ENCODE assay signal across 8 cellular contexts in genomic region chr2:55617160-55618024, GRCh38. TPM values are rescaled to one million over a fixed set of nuclear protein-coding genes. Genes with fewer than 3 reads are reported as not detected.
A peak's percentile ranks its signal among the peaks of the same experiment; 100 is the strongest.
DNase-seq lines count a peak whose midpoint lies in the region; ATAC-seq and TF ChIP-seq lines count a peak whose summit lies in the region.

Gene PPP4R3B (minus strand): TSS chr2:55617622. CDS start chr2:55617285, 337 bp downstream.

- H2AFZ ChIP-seq in GM23248 = peak within 1 kb of the TSS; percentile 95

- in situ Hi-C loops in GM23248 (cut with MboI) = no loop called here

- H3K9me3 Mint-ChIP-seq in activated T-helper 1 cell treated with anti-CD3 and anti-CD28 coated beads, Interleukin-12 subunit alpha, Interleukin-12 subunit beta, Interleukin-2, Interleukin-4 antibody, amounts not matched to agents 30 ng/mL and 10 ng/mL and 1 ng/mL, durations not matched to agents 14 hours and 24 hours and 36 hours = no peaks in the 10 kb centered on the region
- H3K9me3 Mint-ChIP-seq in naive thymus-derived CD8-positive, alpha-beta T cell = no peaks in the 10 kb centered on the region

- no peaks in the 10 kb centered on the region for H3K9me2 ChIP-seq in GM23248 (ENCODE audit: insufficient read depth)

- H3K27me3 Mint-ChIP-seq in activated T-helper 1 cell treated with anti-CD3 and anti-CD28 coated beads, Interleukin-12 subunit alpha, Interleukin-12 subunit beta, Interleukin-2, Interleukin-4 antibody, amounts not matched to agents 30 ng/mL and 10 ng/mL and 1 ng/mL, durations not matched to agents 14 hours and 24 hours and 36 hours (ENCODE audit: insufficient read depth) = no peaks in the 10 kb centered on the region
- H3K27me3 Mint-ChIP-seq in naive thymus-derived CD8-positive, alpha-beta T cell = no peaks in the 10 kb centered on the region

- H3K36me3 ChIP-seq in GM23248 (ENCODE audit: low read depth) = peaks cover 27% of the 10 kb centered on the region

- H3K27ac Mint-ChIP-seq in activated T-helper 1 cell treated with anti-CD3 and anti-CD28 coated beads, Interleukin-12 subunit alpha, Interleukin-12 subunit beta, Interleukin-2, Interleukin-4 antibody, amounts not matched to agents 30 ng/mL and 10 ng/mL and 1 ng/mL, durations not matched to agents 14 hours and 24 hours and 36 hours = no peak within 1 kb of the TSS
- no peak within 1 kb of the TSS for H3K27ac Mint-ChIP-seq in naive thymus-derived CD8-positive, alpha-beta T cell

- peak; percentile 83 to 86 for ATAC-seq in naive thymus-derived CD8-positive, alpha-beta T cell

- no peak within 1 kb of the TSS for H3K4me3 Mint-ChIP-seq in activated T-helper 1 cell treated with anti-CD3 and anti-CD28 coated beads, Interleukin-12 subunit alpha, Interleukin-12 subunit beta, Interleukin-2, Interleukin-4 antibody, amounts not matched to agents 30 ng/mL and 10 ng/mL and 1 ng/mL, durations not matched to agents 14 hours and 24 hours and 36 hours
- no peak within 1 kb of the TSS for H3K4me3 Mint-ChIP-seq in naive thymus-derived CD8-positive, alpha-beta T cell

- H3K4me3 ChIP-seq in GM23248 = peak within 1 kb of the TSS; percentile 99
- H3K4me3 ChIP-seq in fibroblast of mammary gland (ENCODE audit: control insufficient read depth, low read depth, low read length) = peak within 1 kb of the TSS; percentile 98

- intact Hi-C loops in activated T-helper 1 cell treated with anti-CD3 and anti-CD28 coated beads, Interleukin-12 subunit alpha, Interleukin-12 subunit beta, Interleukin-2, Interleukin-4 antibody, amounts not matched to agents 30 ng/mL and 10 ng/mL and 1 ng/mL, durations not matched to agents 14 hours and 24 hours and 36 hours (cut with micrococcal nuclease) = loop anchor here (1.0 to 10.0 kb wide), 14 partner anchors 26 to 1850 kb away; partner anchors contain the start of genes ACYP2, CCDC88A, CFAP36 and CHAC2

- H3K27ac ChIP-seq in GM23248 = peak within 1 kb of the TSS; percentile 90

- H3K4me1 ChIP-seq in GM23248 (ENCODE audit: insufficient read depth) = peaks cover 27% of the 10 kb centered on the region

- peak within 1 kb of the TSS; percentile 96 for H3K9ac ChIP-seq in GM23248

- POLR2A ChIA-PET in naive thymus-derived CD8-positive, alpha-beta T cell (lab: Charles Lee) = interaction anchor here (0.7 to 4.6 kb wide), 28 partner anchors 8 to 1623 kb away, joined by 3 to 75 read pairs (median 4); partner anchors contain the start of genes CCDC88A, CFAP36, CLHC1 and MTIF2

- H3K27me3 ChIP-seq in GM23248 (replicated peaks; ENCODE audit: insufficient read depth) = no peaks in the 10 kb centered on the region

- H4K20me1 ChIP-seq in GM23248 (ENCODE audit: insufficient read depth) = no peaks in the 10 kb centered on the region

- TF ChIP-seq CTCF in fibroblast of mammary gland (conservative IDR thresholded peaks at IDR 0.05; ENCODE audit: control insufficient read depth, insufficient read depth, low read depth, low read length) = peak; percentile 15

- H3K36me3 Mint-ChIP-seq in activated T-helper 1 cell treated with anti-CD3 and anti-CD28 coated beads, Interleukin-12 subunit alpha, Interleukin-12 subunit beta, Interleukin-2, Interleukin-4 antibody, amounts not matched to agents 30 ng/mL and 10 ng/mL and 1 ng/mL, durations not matched to agents 14 hours and 24 hours and 36 hours (ENCODE audit: low read depth) = peaks cover 22% of the 10 kb centered on the region
- H3K36me3 Mint-ChIP-seq in naive thymus-derived CD8-positive, alpha-beta T cell = peaks cover 0 to 49% (median 8%) of the 10 kb centered on the region in 3 donors

- 1% methylated on average over 81 of the region's 83 CpGs for WGBS in GM23248 (ENCODE audit: low coverage in 1 of 2, low lambda C conversion rate in 2 of 2, missing lambda C conversion rate in 2 of 2), 2 experiments

- H3K4me1 Mint-ChIP-seq in activated T-helper 1 cell treated with anti-CD3 and anti-CD28 coated beads, Interleukin-12 subunit alpha, Interleukin-12 subunit beta, Interleukin-2, Interleukin-4 antibody, amounts not matched to agents 30 ng/mL and 10 ng/mL and 1 ng/mL, durations not matched to agents 14 hours and 24 hours and 36 hours (ENCODE audit: low read depth) = peaks cover 38% of the 10 kb centered on the region
- peaks cover 12 to 56% (median 28%) of the 10 kb centered on the region in 4 donors for H3K4me1 Mint-ChIP-seq in naive thymus-derived CD8-positive, alpha-beta T cell

- H3K4me2 ChIP-seq in GM23248 (ENCODE audit: unreplicated experiment) = peak within 1 kb of the TSS; percentile 99

- H3K9me3 ChIP-seq in GM23248 (ENCODE audit: low read depth) = no peaks in the 10 kb centered on the region

- peak; percentile 100 for DNase-seq in EH (ENCODE audit: low read depth)
- peak; percentile 100 for DNase-seq in GM23248
- DNase-seq in Kasumi-1 (lab: John Stamatoyannopoulos, UW) = peak; percentile 98 to 99
- peak; percentile 99 for DNase-seq in RKO (ENCODE audit: low spot score)
- peak; percentile 99 for DNase-seq in activated T-helper 1 cell treated with anti-CD3 and anti-CD28 coated beads, Interleukin-12 subunit alpha, Interleukin-12 subunit beta, Interleukin-2, Interleukin-4 antibody, amounts not matched to agents 30 ng/mL and 10 ng/mL and 1 ng/mL, durations not matched to agents 14 hours and 24 hours and 36 hours (ENCODE audit: low spot score)
- peak; percentile 99 for DNase-seq in fibroblast of mammary gland (ENCODE audit: low read depth)
- peak; percentile 92 to 100 (median 99) for DNase-seq in naive thymus-derived CD8-positive, alpha-beta T cell
- peak; percentile 96 to 99 (median 98) for DNase-seq in stimulated activated naive CD4-positive, alpha-beta T cell (lab: John Stamatoyannopoulos, UW)

- peaks cover 95% of the 10 kb centered on the region for H3K79me2 ChIP-seq in GM23248 (ENCODE audit: insufficient read depth)

- peaks cover 20% of the 10 kb centered on the region; the same call in 1 of the 2 replicates for H3F3A ChIP-seq in GM23248 (ENCODE audit: insufficient read depth)

RNA-seq across cellular contexts. Expression of gene PPP4R3B, which starts in this region (rescaled TPM):
- total RNA-seq in GM23248 (2014; rRNA removed; shearing (Covaris generic)) = 32.2 and 41.8 TPM in 2 replicates
- 39.1 and 41.2 TPM in 2 replicates for polyA plus RNA-seq in GM23248 (2016; fragmentation: Nextera tagmentation; extraction: Ambion mirVana)
- 69.8 and 74.6 TPM in 2 replicates for total RNA-seq in activated T-helper 1 cell treated with anti-CD3 and anti-CD28 coated beads, Interleukin-12 subunit alpha, Interleukin-12 subunit beta, Interleukin-2, Interleukin-4 antibody, amounts not matched to agents 30 ng/mL and 10 ng/mL and 1 ng/mL, durations not matched to agents 14 hours and 24 hours and 36 hours
- 100 to 1,000 TPM; 117 to 118 TPM for total RNA-seq in naive thymus-derived CD8-positive, alpha-beta T cell
- 10 to 100 TPM; 59.2 to 75.2 (median 66.3) TPM for polyA plus RNA-seq in naive thymus-derived CD8-positive, alpha-beta T cell

Comparison
In these comparisons a context has a peak if more than half of its experiments do, and no peak if none do; other contexts are left out.
1. Peak in every context shown above with its lines: DNase-seq, ATAC-seq, H3K4me3 ChIP-seq and H3K27ac ChIP-seq.